ENCODE assay signal across 11 cellular contexts in genomic region chr12:23333938-23334337, GRCh38.
"Had no signal": no experiment of that assay in that cellular context is flagged by ENCODE, and none has a peak within 500 bp of the region (broad histone marks: within the 10 kb centered on the region; RNA-seq: fewer than 3 reads in every experiment).

No MANE protein-coding gene starts in this region.

- H2AFZ ChIP-seq: GM23338 had no signal

- ATAC-seq: GM23338 had no signal

- FAIRE-seq: H1, H54 had no signal

- H3K27ac ChIP-seq: HL-60, KMS-11 had no signal

- H3K4me2 ChIP-seq: GM23338, KMS-11 had no signal

- DNase-seq: H9, HCEC 1CT, HFFc6, IMR-90, Karpas-422, KBM-7 had no signal

- H3K9ac ChIP-seq: KMS-11 had no signal

- H3K4me3 ChIP-seq: GM23338 had no signal
